1 cellular context compared by ENCODE assay signal in genomic region chr15:80162059-80162554, GRCh38.
A peak's percentile ranks its signal among the peaks of the same experiment; 100 is the strongest.
TF ChIP-seq lines count a peak whose summit lies in the region.

No MANE protein-coding gene starts in this region.

TF ChIP-seq in HepG2, 621 proteins besides CTCF, POLR2A, EP300 and RAD21 (continued from another document and continues in another):
- TF ChIP-seq HMGXB3 (CRISPR knock-in tag; IDR thresholded peaks at IDR 0.05; ENCODE audit: borderline replicate concordance) (no peak), ZBTB3 (CRISPR knock-in tag; IDR thresholded peaks at IDR 0.05; ENCODE audit: borderline replicate concordance, low read depth) (no peak), ZNF704 (CRISPR knock-in tag; IDR thresholded peaks at IDR 0.05; ENCODE audit: borderline replicate concordance) (no peak), TMF1 (CRISPR knock-in tag; IDR thresholded peaks at IDR 0.05; ENCODE audit: low read depth) (no peak), BRD4 (CRISPR knock-in tag; IDR thresholded peaks at IDR 0.05) (no peak), TBL1XR1 (IDR thresholded peaks at IDR 0.05; ENCODE audit: borderline replicate concordance, low read length, partially characterized antibody) (no peak), THAP7 (CRISPR knock-in tag; IDR thresholded peaks at IDR 0.05) (no peak), HDAC2 (CRISPR knock-in tag; IDR thresholded peaks at IDR 0.05) (no peak), TRIM24 (CRISPR knock-in tag; IDR thresholded peaks at IDR 0.05) (no peak), RCOR2 (CRISPR knock-in tag; IDR thresholded peaks at IDR 0.05) (no peak), ZNF225 (CRISPR knock-in tag; IDR thresholded peaks at IDR 0.05) (no peak), ZNF331 (CRISPR knock-in tag; IDR thresholded peaks at IDR 0.05) (no peak), ZNF264 (CRISPR knock-in tag; IDR thresholded peaks at IDR 0.05) (no peak), ZNF609 (CRISPR knock-in tag; IDR thresholded peaks at IDR 0.05; ENCODE audit: borderline replicate concordance) (no peak), CREB1 (IDR thresholded peaks at IDR 0.05) (no peak), CREB1 (CRISPR knock-in tag; IDR thresholded peaks at IDR 0.05) (no peak), MXD3 (CRISPR knock-in tag; IDR thresholded peaks at IDR 0.05) (no peak), FIP1L1 (IDR thresholded peaks at IDR 0.05; ENCODE audit: borderline replicate concordance, insufficient read depth, low read depth, low read length) (no peak), ZNF850 (CRISPR knock-in tag; conservative IDR thresholded peaks at IDR 0.05) (no peak), IKZF4 (CRISPR knock-in tag; IDR thresholded peaks at IDR 0.05; ENCODE audit: borderline replicate concordance, low read depth, not compliant biosample characterization) (no peak), PHF8 (CRISPR knock-in tag; IDR thresholded peaks at IDR 0.05) (no peak), RBAK (CRISPR knock-in tag; IDR thresholded peaks at IDR 0.05) (0 out of 2 replicates have a peak, but pooled peaks have one; percentile 36), ZNF644 (CRISPR knock-in tag; IDR thresholded peaks at IDR 0.05; ENCODE audit: low read depth) (peak; percentile 72), SIN3A (IDR thresholded peaks at IDR 0.05; ENCODE audit: borderline replicate concordance, low read depth, low read length) (no peak), TAF15 (IDR thresholded peaks at IDR 0.05; ENCODE audit: low read depth, low read length, poor library complexity, severe bottlenecking) (no peak), ZNF382 (CRISPR knock-in tag; IDR thresholded peaks at IDR 0.05; ENCODE audit: borderline replicate concordance) (no peak), ARID5B (CRISPR knock-in tag; IDR thresholded peaks at IDR 0.05) (0 out of 2 replicates have a peak, but pooled peaks have one; percentile 7), ZBTB40 (IDR thresholded peaks at IDR 0.05) (no peak), ZBTB40 (CRISPR knock-in tag; IDR thresholded peaks at IDR 0.05) (no peak), ZNF260 (CRISPR knock-in tag; IDR thresholded peaks at IDR 0.05; ENCODE audit: borderline replicate concordance, low read depth) (no peak), CAMTA2 (CRISPR knock-in tag; IDR thresholded peaks at IDR 0.05; ENCODE audit: borderline replicate concordance) (no peak)
